In the genomic region with DNA sequence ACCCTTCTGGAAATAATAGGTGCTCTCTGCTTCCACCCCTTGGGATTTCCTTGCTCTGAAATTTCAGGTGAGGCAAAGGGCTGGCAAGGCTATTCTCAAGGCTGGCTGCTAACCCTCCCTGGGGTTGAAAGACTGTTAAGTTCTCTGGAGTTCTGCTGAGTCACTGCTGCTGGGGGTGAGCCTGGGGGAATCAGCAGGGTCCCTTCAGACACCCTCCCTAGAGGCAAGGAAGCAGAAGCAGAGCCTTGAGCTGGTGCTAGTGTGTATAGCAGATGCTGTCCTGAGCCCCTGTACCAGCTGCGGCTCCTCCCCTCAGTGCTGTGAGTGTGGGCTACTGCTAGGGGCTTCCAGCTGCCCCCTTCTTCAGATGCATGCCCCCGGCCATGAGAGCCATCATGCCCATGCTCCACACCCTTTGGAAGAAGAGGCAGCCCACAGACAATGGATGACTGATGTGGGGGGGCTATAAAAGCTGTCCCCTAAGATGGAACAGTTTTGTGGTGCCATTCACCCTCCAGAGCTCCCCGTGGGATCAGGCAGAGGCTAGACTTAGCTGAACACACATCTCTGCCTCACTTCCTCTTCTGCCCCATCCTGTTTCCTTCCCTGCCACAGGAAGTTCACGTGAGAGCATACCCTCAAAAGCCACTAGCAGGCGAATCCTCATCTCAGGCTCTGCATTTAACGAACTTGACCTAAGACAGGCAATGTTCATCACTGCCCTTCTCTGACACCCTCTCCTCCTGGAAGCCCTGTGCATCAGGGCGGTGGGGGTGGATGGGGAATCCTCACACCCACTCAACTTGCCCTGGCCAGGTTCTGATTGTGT, we compare ENCODE assay signal across 1 cellular context.
TF ChIP-seq lines count a peak whose summit lies in the region.

No MANE protein-coding gene starts in this region.

TF ChIP-seq in HepG2, 621 proteins besides CTCF, POLR2A, EP300 and RAD21 (continued from another document):
- TF ChIP-seq, protein P1, sequence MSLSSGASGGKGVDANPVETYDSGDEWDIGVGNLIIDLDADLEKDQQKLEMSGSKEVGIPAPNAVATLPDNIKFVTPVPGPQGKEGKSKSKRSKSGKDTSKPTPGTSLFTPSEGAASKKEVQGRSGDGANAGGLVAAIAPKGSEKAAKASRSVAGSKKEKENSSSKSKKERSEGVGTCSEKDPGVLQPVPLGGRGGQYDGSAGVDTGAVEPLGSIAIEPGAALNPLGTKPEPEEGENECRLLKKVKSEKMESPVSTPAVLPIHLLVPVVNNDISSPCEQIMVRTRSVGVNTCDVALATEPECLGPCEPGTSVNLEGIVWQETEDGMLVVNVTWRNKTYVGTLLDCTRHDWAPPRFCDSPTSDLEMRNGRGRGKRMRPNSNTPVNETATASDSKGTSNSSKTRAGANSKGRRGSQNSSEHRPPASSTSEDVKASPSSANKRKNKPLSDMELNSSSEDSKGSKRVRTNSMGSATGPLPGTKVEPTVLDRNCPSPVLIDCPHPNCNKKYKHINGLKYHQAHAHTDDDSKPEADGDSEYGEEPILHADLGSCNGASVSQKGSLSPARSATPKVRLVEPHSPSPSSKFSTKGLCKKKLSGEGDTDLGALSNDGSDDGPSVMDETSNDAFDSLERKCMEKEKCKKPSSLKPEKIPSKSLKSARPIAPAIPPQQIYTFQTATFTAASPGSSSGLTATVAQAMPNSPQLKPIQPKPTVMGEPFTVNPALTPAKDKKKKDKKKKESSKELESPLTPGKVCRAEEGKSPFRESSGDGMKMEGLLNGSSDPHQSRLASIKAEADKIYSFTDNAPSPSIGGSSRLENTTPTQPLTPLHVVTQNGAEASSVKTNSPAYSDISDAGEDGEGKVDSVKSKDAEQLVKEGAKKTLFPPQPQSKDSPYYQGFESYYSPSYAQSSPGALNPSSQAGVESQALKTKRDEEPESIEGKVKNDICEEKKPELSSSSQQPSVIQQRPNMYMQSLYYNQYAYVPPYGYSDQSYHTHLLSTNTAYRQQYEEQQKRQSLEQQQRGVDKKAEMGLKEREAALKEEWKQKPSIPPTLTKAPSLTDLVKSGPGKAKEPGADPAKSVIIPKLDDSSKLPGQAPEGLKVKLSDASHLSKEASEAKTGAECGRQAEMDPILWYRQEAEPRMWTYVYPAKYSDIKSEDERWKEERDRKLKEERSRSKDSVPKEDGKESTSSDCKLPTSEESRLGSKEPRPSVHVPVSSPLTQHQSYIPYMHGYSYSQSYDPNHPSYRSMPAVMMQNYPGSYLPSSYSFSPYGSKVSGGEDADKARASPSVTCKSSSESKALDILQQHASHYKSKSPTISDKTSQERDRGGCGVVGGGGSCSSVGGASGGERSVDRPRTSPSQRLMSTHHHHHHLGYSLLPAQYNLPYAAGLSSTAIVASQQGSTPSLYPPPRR (CRISPR knock-in tag; IDR thresholded peaks at IDR 0.05; ENCODE audit: borderline replicate concordance), result no peak
- TF ChIP-seq ZSCAN9 (CRISPR knock-in tag; IDR thresholded peaks at IDR 0.05; ENCODE audit: borderline replicate concordance) (no peak), ZNF333 (CRISPR knock-in tag; IDR thresholded peaks at IDR 0.05; ENCODE audit: borderline replicate concordance) (no peak)
